In genomic region chr12:71694099-71694820, GRCh38 we compare ENCODE assay signal across 10 cellular contexts. TPM values are rescaled to one million over a fixed set of nuclear protein-coding genes. Genes with fewer than 3 reads are reported as not detected.
DNase-seq lines count a peak whose midpoint lies in the region; ATAC-seq and TF ChIP-seq lines count a peak whose summit lies in the region.
"Had no signal": no experiment of that assay in that cellular context is flagged by ENCODE, and none has a peak within 500 bp of the region (broad histone marks: within the 10 kb centered on the region; RNA-seq: fewer than 3 reads in every experiment).

No MANE protein-coding gene starts in this region.

- H3K4me1 ChIP-seq in duodenal mucosa (ENCODE audit: control insufficient read depth in 1 of 2, insufficient read depth in 2 of 2, low read length in 2 of 2): peaks cover 23 to 48% of the 10 kb centered on the region in 2 donors

- intact Hi-C loops in natural killer cell (cut with micrococcal nuclease): no loop called here

- peaks cover 4% of the 10 kb centered on the region for H3K36me3 Mint-ChIP-seq in natural killer cell treated with Interleukin-12 subunit alpha and Interleukin-12 subunit beta and Interleukin-15 and Interleukin-18, amount 100 ng/mL, for 72 hours
- peaks cover 8% of the 10 kb centered on the region for H3K36me3 Mint-ChIP-seq in natural killer cell

- H3K27me3 ChIP-seq in duodenal mucosa (ENCODE audit: control insufficient read depth in 1 of 2, insufficient read depth in 2 of 2, low read length in 2 of 2): no peaks in the 10 kb centered on the region

- no peak overlapping the region for H3K4me3 Mint-ChIP-seq in natural killer cell treated with Interleukin-12 subunit alpha and Interleukin-12 subunit beta and Interleukin-15 and Interleukin-18, amount 100 ng/mL, for 72 hours
- H3K4me3 Mint-ChIP-seq in natural killer cell: no peak overlapping the region

- peak overlapping the region; percentile 14 to 24 for H3K27ac Mint-ChIP-seq in natural killer cell treated with Interleukin-12 subunit alpha and Interleukin-12 subunit beta and Interleukin-15 and Interleukin-18, amount 100 ng/mL, for 72 hours
- H3K27ac Mint-ChIP-seq in natural killer cell: no peak overlapping the region

- DNase-seq in natural killer cell treated with Interleukin-12 subunit alpha and Interleukin-12 subunit beta and Interleukin-15 and Interleukin-18, amount 100 ng/mL, for 72 hours (ENCODE audit: low spot score): no peak
- DNase-seq in natural killer cell (no peak), hippocampal formation (lab: John Stamatoyannopoulos, UW) (no peak), NCI-H1417 treated with DMSO at 0.1 percent for 48 hours (lab: John Stamatoyannopoulos, UW) (no peak), HCEC 1CT (no peak), NCI-H1092 (lab: John Stamatoyannopoulos, UW) (no peak)
- DNase-seq: amniotic stem cell, NCI-H345 had no signal

- H3K9ac ChIP-seq in duodenal mucosa (ENCODE audit: low read depth in 1 of 2, low read length in 2 of 2): peak overlapping the region in 1 of 2 donors; percentile 41

- H3K27me3 Mint-ChIP-seq in natural killer cell treated with Interleukin-12 subunit alpha and Interleukin-12 subunit beta and Interleukin-15 and Interleukin-18, amount 100 ng/mL, for 72 hours: no peaks in the 10 kb centered on the region
- no peaks in the 10 kb centered on the region for H3K27me3 Mint-ChIP-seq in natural killer cell (ENCODE audit: low read depth in 2 of 2)

- no peak for ATAC-seq in natural killer cell treated with Interleukin-12 subunit alpha and Interleukin-12 subunit beta and Interleukin-15 and Interleukin-18, amount 100 ng/mL, for 72 hours
- ATAC-seq in natural killer cell (no peak), HG03175 (IDR thresholded peaks at IDR 0.05; ENCODE audit: unreplicated experiment) (peak; percentile 89)

- peaks cover 13 to 14% of the 10 kb centered on the region in 2 donors for H3K4me1 Mint-ChIP-seq in natural killer cell treated with Interleukin-12 subunit alpha and Interleukin-12 subunit beta and Interleukin-15 and Interleukin-18, amount 100 ng/mL, for 72 hours (ENCODE audit: low read depth in 2 of 2)
- peaks cover 4 to 16% of the 10 kb centered on the region in 2 donors for H3K4me1 Mint-ChIP-seq in natural killer cell

- no peaks in the 10 kb centered on the region for H3K9me3 Mint-ChIP-seq in natural killer cell treated with Interleukin-12 subunit alpha and Interleukin-12 subunit beta and Interleukin-15 and Interleukin-18, amount 100 ng/mL, for 72 hours
- H3K9me3 Mint-ChIP-seq in natural killer cell: no peaks in the 10 kb centered on the region

- peaks cover 3 to 25% of the 10 kb centered on the region in 2 donors for H3K36me3 ChIP-seq in duodenal mucosa (ENCODE audit: control insufficient read depth in 1 of 2, insufficient read depth in 2 of 2, low read length in 2 of 2)

- H3K9me3 ChIP-seq in duodenal mucosa (ENCODE audit: control insufficient read depth in 1 of 2, low read length in 2 of 2): no peaks in the 10 kb centered on the region

- H3K27ac ChIP-seq in duodenal mucosa (ENCODE audit: low read depth, low read length): peak overlapping the region; percentile 52

- H3K4me3 ChIP-seq in duodenal mucosa (ENCODE audit: low read depth in 1 of 2, low read length in 2 of 2): peak overlapping the region in 1 of 2 donors; percentile 34

- TF ChIP-seq CTCF in natural killer cell (IDR thresholded peaks at IDR 0.05): no peak

RNA-seq across cellular contexts. Expression of gene TMEM19, which starts 8.4 kb away (rescaled TPM):
- total RNA-seq in natural killer cell treated with Interleukin-12 subunit alpha and Interleukin-12 subunit beta and Interleukin-15 and Interleukin-18, amount 100 ng/mL, for 72 hours: 10 to 100 TPM; 13.4 to 24.8 TPM
- total RNA-seq in natural killer cell: 10 to 100 TPM; 13.8 to 24.6 (median 18.9) TPM

RNA-seq across cellular contexts. Expression of gene THAP2, which starts 30.2 kb away (rescaled TPM):
- 1 to 10 TPM; 5.2 to 9.2 TPM for total RNA-seq in natural killer cell treated with Interleukin-12 subunit alpha and Interleukin-12 subunit beta and Interleukin-15 and Interleukin-18, amount 100 ng/mL, for 72 hours
- total RNA-seq in natural killer cell: 10 to 100 TPM; 17.2 to 34.2 (median 31.1) TPM

RNA-seq across cellular contexts. Expression of gene ZFC3H1, which starts 30.6 kb away (rescaled TPM):
- total RNA-seq in natural killer cell treated with Interleukin-12 subunit alpha and Interleukin-12 subunit beta and Interleukin-15 and Interleukin-18, amount 100 ng/mL, for 72 hours: 100 to 1,000 TPM in 1 of 2 donors, 10 to 100 TPM in 1; 71.1 to 104 TPM
- 100 to 1,000 TPM; 158 to 164 (median 164) TPM for total RNA-seq in natural killer cell

Comparison
In these comparisons a context has a peak if more than half of its experiments do, and no peak if none do; other contexts are left out.
1. H3K27ac Mint-ChIP-seq: peak in natural killer cell treated with Interleukin-12 subunit alpha and Interleukin-12 subunit beta and Interleukin-15 and Interleukin-18, amount 100 ng/mL, for 72 hours (2 of 2); none in natural killer cell (0 of 2).